ENCODE assay signal across 8 cellular contexts in the genomic region with DNA sequence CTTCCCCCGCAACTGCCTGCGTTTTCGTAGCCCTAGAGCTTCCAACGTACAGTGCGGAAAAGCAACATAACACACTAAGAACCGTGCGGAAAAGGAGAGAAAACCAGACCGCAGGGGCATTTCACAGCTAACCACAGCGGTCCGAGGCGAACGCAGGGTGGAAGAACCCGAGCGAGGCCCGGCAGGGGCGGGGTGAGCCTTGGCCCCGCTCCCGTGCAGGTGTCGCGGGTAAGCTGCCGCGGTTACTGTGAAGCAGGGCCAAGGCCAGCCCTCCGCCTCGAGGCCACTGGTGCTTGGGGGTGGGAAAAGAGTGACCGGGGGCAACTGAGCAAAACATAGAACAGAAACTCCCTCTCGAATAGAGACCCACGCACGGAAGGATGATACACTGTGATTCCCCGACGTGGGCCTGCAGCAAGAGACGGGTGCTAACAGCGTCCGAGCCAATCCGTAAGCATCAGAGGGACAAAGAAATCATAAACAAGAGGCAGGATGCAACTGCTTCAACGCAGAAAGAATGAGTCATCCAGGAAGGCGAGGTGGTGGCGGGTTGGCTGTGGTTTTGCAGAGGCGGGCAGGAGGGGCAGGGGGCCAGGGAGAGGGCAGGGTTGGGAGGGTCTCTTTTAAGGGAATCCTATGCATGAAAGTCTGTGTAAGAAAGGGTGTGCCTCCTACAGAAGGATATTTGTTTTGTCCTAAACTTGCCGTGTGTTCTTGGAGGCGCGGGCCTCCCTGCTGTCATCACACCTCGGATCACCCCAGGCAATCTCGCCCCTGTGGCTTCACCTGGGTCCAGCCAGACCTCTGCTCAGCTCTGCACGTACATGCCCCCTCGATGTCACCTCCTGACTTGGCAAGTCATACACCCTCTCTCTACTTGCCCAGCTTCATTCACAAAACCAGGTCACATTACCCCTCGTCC.
DNase-seq lines count a peak whose midpoint lies in the region; ATAC-seq and TF ChIP-seq lines count a peak whose summit lies in the region.

No MANE protein-coding gene starts in this region.

- DNase-seq in COLO829 (ENCODE audit: low spot score) (peak; percentile 59), NB4 (ENCODE audit: low read depth) (peak; percentile 90), NCI-H82 treated with DMSO at 0.1 percent for 48 hours (lab: John Stamatoyannopoulos, UW; ENCODE audit: unreplicated experiment) (no peak), UCSD-AML1 (lab: John Stamatoyannopoulos, UW; ENCODE audit: unreplicated experiment) (no peak)
- peak; percentile 52 to 66 for DNase-seq in activated CD4-positive, alpha-beta T cell treated with anti-CD3 and anti-CD28 coated beads for 4 hours
- peak; percentile 56 to 68 (median 56) for DNase-seq in effector memory CD8-positive, alpha-beta T cell
- DNase-seq in stimulated activated CD4-positive, alpha-beta T cell treated with anti-CD3 and anti-CD28 coated beads, Interleukin-1b, Interleukin-23, amount 100 ng/mL, for 48 hours = peak; percentile 52

- H3K4me1 Mint-ChIP-seq in effector memory CD8-positive, alpha-beta T cell (ENCODE audit: low read depth in 2 of 2) = peaks cover 19 to 22% of the 10 kb centered on the region in 2 donors

- ATAC-seq in GM21737 (IDR thresholded peaks at IDR 0.05; ENCODE audit: unreplicated experiment) = peak; percentile 58
- peak; percentile 82 for ATAC-seq in effector memory CD8-positive, alpha-beta T cell (replicated peaks)

- H3K27me3 Mint-ChIP-seq in effector memory CD8-positive, alpha-beta T cell = peaks cover 5 to 31% of the 10 kb centered on the region in 2 donors

- TF ChIP-seq POLR2A in NB4 (IDR thresholded peaks at IDR 0.05; ENCODE audit: extremely low read depth, insufficient read length) = peak; percentile 52

- no peaks in the 10 kb centered on the region for H3K9me3 Mint-ChIP-seq in effector memory CD8-positive, alpha-beta T cell

- H3K36me3 Mint-ChIP-seq in effector memory CD8-positive, alpha-beta T cell (ENCODE audit: insufficient read depth) = peaks cover 3% of the 10 kb centered on the region

- peak overlapping the region; percentile 57 to 84 for H3K4me3 Mint-ChIP-seq in effector memory CD8-positive, alpha-beta T cell

- peak overlapping the region; percentile 51 for H3K4me3 ChIP-seq in NB4 (ENCODE audit: low read depth, low read length)

- no peak for TF ChIP-seq CTCF in NB4 (IDR thresholded peaks at IDR 0.05; ENCODE audit: low read depth, low read length)

- peak overlapping the region; percentile 92 to 97 for H3K27ac Mint-ChIP-seq in effector memory CD8-positive, alpha-beta T cell

Comparison
In these comparisons a context has a peak if more than half of its experiments do, and no peak if none do; other contexts are left out.
1. DNase-seq: peak in COLO829 (single experiment), NB4 (single experiment), activated CD4-positive, alpha-beta T cell treated with anti-CD3 and anti-CD28 coated beads for 4 hours (2 of 2), effector memory CD8-positive, alpha-beta T cell (3 of 3) and stimulated activated CD4-positive, alpha-beta T cell treated with anti-CD3 and anti-CD28 coated beads, Interleukin-1b, Interleukin-23, amount 100 ng/mL, for 48 hours (single experiment); none in NCI-H82 treated with DMSO at 0.1 percent for 48 hours (single experiment) and UCSD-AML1 (single experiment).